ENCODE assay signal across 8 cellular contexts in the genomic region with DNA sequence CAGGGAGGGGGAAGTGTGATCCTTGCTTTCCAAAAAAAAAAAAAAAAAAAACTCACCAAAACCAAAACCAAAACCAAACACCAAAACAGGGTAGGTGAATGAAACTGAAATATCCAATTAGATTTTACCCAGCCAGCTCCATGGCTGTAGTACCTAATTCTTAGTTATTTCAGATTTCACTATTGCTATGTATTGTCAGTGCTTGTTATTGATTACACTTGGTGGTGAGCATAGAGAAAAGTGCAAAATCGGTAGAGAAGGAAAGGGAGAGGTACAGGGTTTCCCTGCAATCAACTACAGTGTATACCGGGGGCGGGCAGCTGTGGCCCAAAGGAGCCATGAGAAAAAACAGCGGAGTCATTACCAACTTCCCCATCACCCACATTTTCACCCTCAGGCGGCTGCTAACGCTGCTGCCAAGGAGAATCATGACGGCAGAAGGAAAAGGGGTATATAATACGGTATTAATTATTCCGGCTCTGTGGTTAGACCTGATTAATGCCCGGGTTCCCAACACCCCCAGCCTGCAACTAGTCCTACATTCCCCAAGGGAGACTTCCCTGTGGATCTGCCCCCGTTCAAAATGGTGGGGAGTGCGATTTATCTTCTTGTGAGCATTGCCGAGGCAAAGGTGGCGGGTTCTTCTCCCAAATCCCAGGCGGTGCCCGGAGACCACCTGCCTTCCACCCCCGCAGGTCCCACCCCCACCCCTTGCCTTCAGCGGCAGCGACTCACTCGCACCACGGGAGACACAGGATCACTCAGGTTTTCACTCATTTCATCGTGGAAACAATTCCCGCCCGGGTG. TPM values are rescaled to one million over a fixed set of nuclear protein-coding genes. Genes with fewer than 3 reads are reported as not detected.
A peak's percentile ranks its signal among the peaks of the same experiment; 100 is the strongest.
DNase-seq lines count a peak whose midpoint lies in the region; ATAC-seq and TF ChIP-seq lines count a peak whose summit lies in the region.

C6orf62 (minus strand) TSS at position 30 of the 807 bp plus-strand sequence. CDS start 486 bp downstream, outside the sequence.

- TF ChIP-seq CTCF in C4-2B (conservative IDR thresholded peaks at IDR 0.05) = no peak
- TF ChIP-seq CTCF in foreskin fibroblast (IDR thresholded peaks at IDR 0.05; ENCODE audit: low read depth, low read length) = no peak
- peak; percentile 36 for TF ChIP-seq CTCF in neutrophil (IDR thresholded peaks at IDR 0.05)
- TF ChIP-seq CTCF in tibial artery (IDR thresholded peaks at IDR 0.05) = no peak

- peaks cover 71% of the 10 kb centered on the region for H3K36me3 Mint-ChIP-seq in activated T-helper 17 cell treated with anti-CD3 and anti-CD28 coated beads, Interleukin-2, amount 50 U/mL, for 72 hours (ENCODE audit: low read depth)

- H3K4me3 Mint-ChIP-seq in activated T-helper 17 cell treated with anti-CD3 and anti-CD28 coated beads, Interleukin-2, amount 50 U/mL, for 72 hours = peak within 1 kb of the TSS; percentile 79

- H3K27ac Mint-ChIP-seq in activated T-helper 17 cell treated with anti-CD3 and anti-CD28 coated beads, Interleukin-2, amount 50 U/mL, for 72 hours = peak within 1 kb of the TSS; percentile 99

- H3K4me1 ChIP-seq in neutrophil (ENCODE audit: control insufficient read depth in 1 of 2, insufficient read depth in 1 of 2, low read depth in 1 of 2, low read length in 1 of 2) (peaks cover 42 to 46% of the 10 kb centered on the region in 2 experiments), tibial artery (peaks cover 0 to 44% (median 30%) of the 10 kb centered on the region in 4 donors)

- H3K9me3 ChIP-seq in neutrophil (no peaks in the 10 kb centered on the region), tibial artery (no peaks in the 10 kb centered on the region)

- intact Hi-C loops in tibial artery (cut with DNase I; ENCODE audit: low total_unique reads) = loop anchor here (10.0 kb wide), 1 partner anchor 55 kb away; the partner anchor contains the start of genes ACOT13 and TDP2

- H3K27ac ChIP-seq in C4-2B (peak within 1 kb of the TSS; percentile 94), neutrophil (peak within 1 kb of the TSS; percentile 98), tibial artery (peak within 1 kb of the TSS; percentile 98 to 99)

- H3K27me3 ChIP-seq in H7 (ENCODE audit: control insufficient read depth, insufficient read depth, low read length) = no peaks in the 10 kb centered on the region
- H3K27me3 ChIP-seq in neutrophil = no peaks in the 10 kb centered on the region
- no peaks in the 10 kb centered on the region for H3K27me3 ChIP-seq in tibial artery

- no peaks in the 10 kb centered on the region for H3K27me3 Mint-ChIP-seq in activated T-helper 17 cell treated with anti-CD3 and anti-CD28 coated beads, Interleukin-2, amount 50 U/mL, for 72 hours

- H3K36me3 ChIP-seq in H7 (replicated peaks; ENCODE audit: control insufficient read depth, insufficient read depth, low read length) (peaks cover 15% of the 10 kb centered on the region), neutrophil (peaks cover 44% of the 10 kb centered on the region), tibial artery (peaks cover 12 to 22% (median 13%) of the 10 kb centered on the region in 3 donors)

- no peaks in the 10 kb centered on the region for H3K9me3 Mint-ChIP-seq in activated T-helper 17 cell treated with anti-CD3 and anti-CD28 coated beads, Interleukin-2, amount 50 U/mL, for 72 hours

- DNase-seq in H7 = peak; percentile 34
- peak in 1 of 2 donors; percentile 58 for DNase-seq in foreskin fibroblast
- DNase-seq in tibial artery = peak in 1 of 2 donors; percentile 32

- peak; percentile 35 for ATAC-seq in activated T-helper 17 cell treated with anti-CD3 and anti-CD28 coated beads, Interleukin-2, amount 50 U/mL, for 72 hours (replicated peaks)
- no peak for ATAC-seq in HG03139 (IDR thresholded peaks at IDR 0.05; ENCODE audit: unreplicated experiment)

- peaks cover 16% of the 10 kb centered on the region for H3K4me1 Mint-ChIP-seq in activated T-helper 17 cell treated with anti-CD3 and anti-CD28 coated beads, Interleukin-2, amount 50 U/mL, for 72 hours

- H3K4me3 ChIP-seq in H7 (ENCODE audit: insufficient read depth, low read depth, low read length) (peak within 1 kb of the TSS; percentile 99), foreskin fibroblast (ENCODE audit: low read depth in 1 of 2, low read length in 2 of 2) (peak within 1 kb of the TSS; percentile 99 to 100), neutrophil (ENCODE audit: low read depth in 1 of 2, low read length in 1 of 2) (peak within 1 kb of the TSS; percentile 80 to 99), tibial artery (peak within 1 kb of the TSS; percentile 75 to 77)

TF ChIP-seq in PFSK-1, 5 proteins besides CTCF, POLR2A, EP300 and RAD21:
- TF ChIP-seq SIN3A (IDR thresholded peaks at IDR 0.05; ENCODE audit: borderline replicate concordance, insufficient read depth, low read length) (no peak), TAF1 (IDR thresholded peaks at IDR 0.05; ENCODE audit: borderline replicate concordance, insufficient read depth, low read length) (peak; percentile 69; the same call in 1 of the 2 replicates), POLR2AphosphoS5 (IDR thresholded peaks at IDR 0.05; ENCODE audit: low read depth, low read length) (peak; percentile 50)

RNA-seq across cellular contexts. Expression of gene C6orf62, which starts in this region (rescaled TPM):
- 80.2 and 83.3 TPM in 2 replicates for total RNA-seq in H7 (2014; rRNA removed; shearing (Covaris generic))
- 15.8 TPM for polyA plus RNA-seq in PFSK-1 (2012; ENCODE audit: insufficient read length, low read depth)
- total RNA-seq in activated T-helper 17 cell treated with anti-CD3 and anti-CD28 coated beads, Interleukin-2, amount 50 U/mL, for 72 hours = 100 to 1,000 TPM; 106 to 185 TPM
